20 cellular contexts compared by ENCODE assay signal in genomic region chr6:132304891-132305305, GRCh38.
"Had no signal": no experiment of that assay in that cellular context is flagged by ENCODE, and none has a peak within 500 bp of the region (broad histone marks: within the 10 kb centered on the region; RNA-seq: fewer than 3 reads in every experiment).

No MANE protein-coding gene starts in this region.

- H3K27me3 ChIP-seq: dorsolateral prefrontal cortex, gastrocnemius medialis, heart left ventricle, neutrophil, tibial nerve, vagina had no signal

- H3K4me3 ChIP-seq: dorsolateral prefrontal cortex, gastrocnemius medialis, heart left ventricle, tibial nerve, vagina had no signal

- H3K27ac Mint-ChIP-seq: activated CD4-positive, alpha-beta T cell treated with anti-CD3 and anti-CD28 coated beads, Interleukin-2, amount 10 ng/mL, durations not matched to agents 7 days and 5 days; activated CD8-positive, alpha-beta T cell treated with anti-CD3 and anti-CD28 coated beads, Interleukin-2, amount 10 ng/mL, durations not matched to agents 7 days and 5 days; activated naive CD4-positive, alpha-beta T cell treated with anti-CD3 and anti-CD28 coated beads, Interleukin-2, amount 10 ng/mL, durations not matched to agents 7 days and 5 days; natural killer cell; T-cell had no signal

- H3K4me1 ChIP-seq: gastrocnemius medialis, heart left ventricle, tibial nerve, vagina had no signal

- H3K36me3 ChIP-seq: gastrocnemius medialis, heart left ventricle, neutrophil, tibial nerve, vagina had no signal

- DNase-seq: activated CD4-positive, alpha-beta T cell treated with anti-CD3 and anti-CD28 coated beads, Interleukin-2, amount 10 ng/mL, durations not matched to agents 7 days and 5 days; activated CD4-positive, CD25-positive, alpha-beta regulatory T cell; activated CD8-positive, alpha-beta T cell treated with anti-CD3 and anti-CD28 coated beads, Interleukin-2, amount 10 ng/mL, durations not matched to agents 7 days and 5 days; activated naive CD4-positive, alpha-beta T cell treated with anti-CD3 and anti-CD28 coated beads, Interleukin-2, amount 10 ng/mL, durations not matched to agents 7 days and 5 days; activated T-cell treated with anti-CD3 and anti-CD28 coated beads, Interleukin-2, amount 50 U/mL, for 4 hours; dorsolateral prefrontal cortex; gastrocnemius medialis; heart left ventricle; kidney glomerular epithelial cell; mesendoderm; natural killer cell; stimulated activated CD4-positive, alpha-beta T cell treated with anti-CD3 and anti-CD28 coated beads, Interleukin-12 subunit alpha, Interleukin-12 subunit beta, amount 100 ng/mL, for 4 hours; stimulated activated CD4-positive, alpha-beta T cell treated with anti-CD3 and anti-CD28 coated beads, Interleukin-1b, Interleukin-23, amount 100 ng/mL, for 48 hours; stimulated activated naive CD4-positive, alpha-beta T cell treated with Interleukin-2 at 50 U/mL for 16 hours; substantia nigra; T-cell had no signal

- H3K27ac ChIP-seq: dorsolateral prefrontal cortex, gastrocnemius medialis, heart left ventricle, neutrophil, tibial nerve, vagina had no signal

- H3K36me3 Mint-ChIP-seq: activated naive CD4-positive, alpha-beta T cell treated with anti-CD3 and anti-CD28 coated beads, Interleukin-2, amount 10 ng/mL, durations not matched to agents 7 days and 5 days; natural killer cell; T-cell had no signal

- H3K9me3 ChIP-seq: gastrocnemius medialis, neutrophil, vagina had no signal

- H3K9me3 Mint-ChIP-seq: activated naive CD4-positive, alpha-beta T cell treated with anti-CD3 and anti-CD28 coated beads, Interleukin-2, amount 10 ng/mL, durations not matched to agents 7 days and 5 days had no signal

- ATAC-seq: activated CD8-positive, alpha-beta T cell treated with anti-CD3 and anti-CD28 coated beads, Interleukin-2, amount 10 ng/mL, durations not matched to agents 7 days and 5 days; activated T-cell treated with anti-CD3 and anti-CD28 coated beads, Interleukin-2, amount 50 U/mL, for 4 hours; gastrocnemius medialis; heart left ventricle; natural killer cell; SK-N-SH treated with all-trans-retinoic acid at 6 μM for 48 hours; T-cell had no signal

- H3K4me1 Mint-ChIP-seq: activated CD4-positive, alpha-beta T cell treated with anti-CD3 and anti-CD28 coated beads, Interleukin-2, amount 10 ng/mL, durations not matched to agents 7 days and 5 days; activated naive CD4-positive, alpha-beta T cell treated with anti-CD3 and anti-CD28 coated beads, Interleukin-2, amount 10 ng/mL, durations not matched to agents 7 days and 5 days; natural killer cell; T-cell had no signal

- H3K4me3 Mint-ChIP-seq: activated CD4-positive, alpha-beta T cell treated with anti-CD3 and anti-CD28 coated beads, Interleukin-2, amount 10 ng/mL, durations not matched to agents 7 days and 5 days; activated CD8-positive, alpha-beta T cell treated with anti-CD3 and anti-CD28 coated beads, Interleukin-2, amount 10 ng/mL, durations not matched to agents 7 days and 5 days; activated naive CD4-positive, alpha-beta T cell treated with anti-CD3 and anti-CD28 coated beads, Interleukin-2, amount 10 ng/mL, durations not matched to agents 7 days and 5 days; activated T-cell treated with anti-CD3 and anti-CD28 coated beads, Interleukin-2, amount 50 U/mL, for 4 hours; natural killer cell; T-cell had no signal
